In the genomic region with DNA sequence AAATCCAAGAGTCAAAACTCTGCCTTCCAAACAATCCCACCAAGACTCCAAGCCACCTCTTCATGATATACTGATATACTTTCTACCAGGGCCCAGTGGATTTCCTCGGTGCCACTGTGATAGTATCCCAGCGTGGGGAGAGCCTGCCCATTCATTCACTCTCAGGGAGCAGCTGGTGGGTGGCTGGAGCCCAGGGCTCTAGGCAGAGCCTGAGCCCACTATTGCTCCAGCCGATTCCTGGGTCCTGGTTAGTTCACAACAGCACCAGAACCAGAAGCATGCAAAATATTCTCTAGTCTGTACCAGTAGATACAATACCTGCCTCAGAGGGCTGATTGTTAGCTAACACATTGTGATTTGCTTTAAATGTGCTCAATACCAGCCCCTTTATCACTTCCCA, we compare ENCODE assay signal across 8 cellular contexts. TPM values are rescaled to one million over a fixed set of nuclear protein-coding genes. Genes with fewer than 3 reads are reported as not detected.
DNase-seq lines count a peak whose midpoint lies in the region; ATAC-seq and TF ChIP-seq lines count a peak whose summit lies in the region.

No MANE protein-coding gene starts in this region.

- H3K9ac ChIP-seq in HCT116 (ENCODE audit: low read length) = peak overlapping the region; percentile 77
- H3K9ac ChIP-seq in smooth muscle cell (ENCODE audit: low read depth) = peak overlapping the region; percentile 83

- H4K20me1 ChIP-seq in HCT116 (ENCODE audit: insufficient read depth) (no peaks in the 10 kb centered on the region), smooth muscle cell (ENCODE audit: low read depth) (peaks cover 5% of the 10 kb centered on the region)

- H3K9me3 ChIP-seq in HCT116 (ENCODE audit: control insufficient read depth in 1 of 2, insufficient read depth in 1 of 2, low read depth in 1 of 2, low read length in 2 of 2) (no peaks in the 10 kb centered on the region), smooth muscle cell (replicated peaks; ENCODE audit: low read depth) (no peaks in the 10 kb centered on the region)

- peaks cover 8% of the 10 kb centered on the region for H3K9me3 Mint-ChIP-seq in glutamatergic neuron (ENCODE audit: unreplicated experiment)

- peaks cover 11 to 25% of the 10 kb centered on the region in 2 experiments for H3K4me1 ChIP-seq in HCT116 (ENCODE audit: control insufficient read depth in 1 of 2, insufficient read depth in 2 of 2, low read length in 2 of 2)
- H3K4me1 ChIP-seq in smooth muscle cell (ENCODE audit: low read depth) = peaks cover 34% of the 10 kb centered on the region

- TF ChIP-seq RAD21 in HCT116 (IDR thresholded peaks at IDR 0.05; ENCODE audit: low read depth) = no peak

- no peak overlapping the region for H3K27ac Mint-ChIP-seq in glutamatergic neuron (ENCODE audit: unreplicated experiment)

- TF ChIP-seq CTCF in HCT116 (IDR thresholded peaks at IDR 0.05 in 2 of 3, conservative IDR thresholded peaks at IDR 0.05 in 1 of 3; ENCODE audit: borderline replicate concordance in 1 of 3, insufficient read depth in 1 of 3, low read depth in 2 of 3, low read length in 2 of 3) (no peak), VCaP (conservative IDR thresholded peaks at IDR 0.05) (no peak), glutamatergic neuron (IDR thresholded peaks at IDR 0.05; ENCODE audit: partially characterized antibody, unreplicated experiment) (no peak), smooth muscle cell (IDR thresholded peaks at IDR 0.05; ENCODE audit: borderline replicate concordance, insufficient read depth, poor library complexity, severe bottlenecking) (no peak)

- peaks cover 9% of the 10 kb centered on the region for H3K36me3 Mint-ChIP-seq in glutamatergic neuron (ENCODE audit: unreplicated experiment)

- CTCF ChIA-PET in HCT116 (lab: Charles Lee) = no interaction called here

- no peaks in the 10 kb centered on the region for H3K27me3 ChIP-seq in HCT116 (ENCODE audit: insufficient read depth, low read length)
- no peaks in the 10 kb centered on the region for H3K27me3 ChIP-seq in smooth muscle cell (ENCODE audit: low read depth)

- peak overlapping the region; percentile 81 for H3K4me3 Mint-ChIP-seq in glutamatergic neuron (ENCODE audit: unreplicated experiment)

- TSS peak; percentile 47 for BruUV-seq in HCT116 (replicated peaks; lab: Mats Ljungman, UMichigan)

- DNase-seq in HCT116 (ENCODE audit: low read depth, low spot score) (no peak), glutamatergic neuron (no peak), smooth muscle cell (lab: John Stamatoyannopoulos, UW; ENCODE audit: unreplicated experiment) (no peak), OCI-M1 (lab: John Stamatoyannopoulos, UW) (no peak), KG1 (lab: John Stamatoyannopoulos, UW) (no peak), C1 segment of cervical spinal cord (lab: John Stamatoyannopoulos, UW) (no peak)

- H3F3A ChIP-seq in smooth muscle cell (ENCODE audit: low read depth) = peaks cover 43% of the 10 kb centered on the region

- H3K4me3 ChIP-seq in HCT116 (replicated peaks in 1 of 2; ENCODE audit: low read depth in 1 of 2, low read length in 2 of 2) (peak overlapping the region; percentile 64 to 73), smooth muscle cell (peak overlapping the region; percentile 60)

- no peak for ATAC-seq in HCT116
- no peak for ATAC-seq in HG03565 (IDR thresholded peaks at IDR 0.05; ENCODE audit: unreplicated experiment)

- TF ChIP-seq POLR2A in HCT116 (IDR thresholded peaks at IDR 0.05; ENCODE audit: borderline replicate concordance, extremely low read depth, insufficient read depth, insufficient read length) = no peak

- 65% methylated on average over 3 of the region's 3 CpGs for WGBS in smooth muscle cell (ENCODE audit: low lambda C conversion rate)

- peaks cover 11% of the 10 kb centered on the region for H3K27me3 Mint-ChIP-seq in glutamatergic neuron (ENCODE audit: unreplicated experiment)

- peaks cover 7% of the 10 kb centered on the region for H3K4me1 Mint-ChIP-seq in glutamatergic neuron (ENCODE audit: low read depth, unreplicated experiment)

- RAD21 ChIA-PET in HCT116 (lab: Charles Lee; ENCODE audit: low non-redundant PET in 1 of 2, low total read pairs in 2 of 2, uncharacterized antibody in 2 of 2, unreplicated experiment in 2 of 2) = no interaction called here

- H3K79me2 ChIP-seq in HCT116 (ENCODE audit: insufficient read depth, low read length) = peaks cover 3% of the 10 kb centered on the region; the same call in 1 of the 2 replicates
- H3K79me2 ChIP-seq in smooth muscle cell (ENCODE audit: low read depth) = peaks cover 42% of the 10 kb centered on the region

- H3K4me2 ChIP-seq in HCT116 (ENCODE audit: low read length) (peak overlapping the region; percentile 80), smooth muscle cell (peak overlapping the region; percentile 81)

- H3K36me3 ChIP-seq in HCT116 (ENCODE audit: control insufficient read depth in 1 of 2, insufficient read depth in 2 of 2, low read length in 2 of 2) (no peaks in the 10 kb centered on the region), smooth muscle cell (ENCODE audit: low read depth) (no peaks in the 10 kb centered on the region)

- POLR2A ChIA-PET in HCT116 (lab: Charles Lee) = interaction anchor here (1.0 to 2.6 kb wide), 2 partner anchors 10 to 25 kb away, joined by 4 to 8 read pairs; no protein-coding TSS in a partner anchor

- peak overlapping the region; percentile 64; the same call in 1 of the 2 replicates for H3K27ac ChIP-seq in HCT116 (ENCODE audit: low read depth, low read length)
- H3K27ac ChIP-seq in VCaP = peak overlapping the region; percentile 88
- H3K27ac ChIP-seq in smooth muscle cell (ENCODE audit: low read depth) = peak overlapping the region; percentile 98

- H2AFZ ChIP-seq in HCT116 (ENCODE audit: low read depth, low read length, poor library complexity, severe bottlenecking) = no peak overlapping the region
- no peak overlapping the region for H2AFZ ChIP-seq in smooth muscle cell (ENCODE audit: low read depth)

- H3K9me2 ChIP-seq in HCT116 (ENCODE audit: insufficient read depth) = no peaks in the 10 kb centered on the region

- intact Hi-C loops in HCT116 (cut with micrococcal nuclease) = loop anchor here (2.0 kb wide), 1 partner anchor 17 kb away; no protein-coding TSS in a partner anchor

TF ChIP-seq in HCT116, 20 proteins besides CTCF, POLR2A, EP300 and RAD21:
- TF ChIP-seq ZFX (IDR thresholded peaks at IDR 0.05) (no peak), SIN3A (IDR thresholded peaks at IDR 0.05; ENCODE audit: low read depth) (no peak)
- TF ChIP-seq, protein P1, sequence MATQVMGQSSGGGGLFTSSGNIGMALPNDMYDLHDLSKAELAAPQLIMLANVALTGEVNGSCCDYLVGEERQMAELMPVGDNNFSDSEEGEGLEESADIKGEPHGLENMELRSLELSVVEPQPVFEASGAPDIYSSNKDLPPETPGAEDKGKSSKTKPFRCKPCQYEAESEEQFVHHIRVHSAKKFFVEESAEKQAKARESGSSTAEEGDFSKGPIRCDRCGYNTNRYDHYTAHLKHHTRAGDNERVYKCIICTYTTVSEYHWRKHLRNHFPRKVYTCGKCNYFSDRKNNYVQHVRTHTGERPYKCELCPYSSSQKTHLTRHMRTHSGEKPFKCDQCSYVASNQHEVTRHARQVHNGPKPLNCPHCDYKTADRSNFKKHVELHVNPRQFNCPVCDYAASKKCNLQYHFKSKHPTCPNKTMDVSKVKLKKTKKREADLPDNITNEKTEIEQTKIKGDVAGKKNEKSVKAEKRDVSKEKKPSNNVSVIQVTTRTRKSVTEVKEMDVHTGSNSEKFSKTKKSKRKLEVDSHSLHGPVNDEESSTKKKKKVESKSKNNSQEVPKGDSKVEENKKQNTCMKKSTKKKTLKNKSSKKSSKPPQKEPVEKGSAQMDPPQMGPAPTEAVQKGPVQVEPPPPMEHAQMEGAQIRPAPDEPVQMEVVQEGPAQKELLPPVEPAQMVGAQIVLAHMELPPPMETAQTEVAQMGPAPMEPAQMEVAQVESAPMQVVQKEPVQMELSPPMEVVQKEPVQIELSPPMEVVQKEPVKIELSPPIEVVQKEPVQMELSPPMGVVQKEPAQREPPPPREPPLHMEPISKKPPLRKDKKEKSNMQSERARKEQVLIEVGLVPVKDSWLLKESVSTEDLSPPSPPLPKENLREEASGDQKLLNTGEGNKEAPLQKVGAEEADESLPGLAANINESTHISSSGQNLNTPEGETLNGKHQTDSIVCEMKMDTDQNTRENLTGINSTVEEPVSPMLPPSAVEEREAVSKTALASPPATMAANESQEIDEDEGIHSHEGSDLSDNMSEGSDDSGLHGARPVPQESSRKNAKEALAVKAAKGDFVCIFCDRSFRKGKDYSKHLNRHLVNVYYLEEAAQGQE (IDR thresholded peaks at IDR 0.05; ENCODE audit: low read depth) = no peak

RNA-seq across cellular contexts. Expression of a gene that starts 0.8 kb away (rescaled TPM):
- total RNA-seq in HCT116 (2021; ENCODE audit: unreplicated experiment) = 51.7 TPM
- polyA plus RNA-seq in HCT116 (2012) = 77.6 and 98.9 TPM in 2 replicates
- 6.2 TPM for total RNA-seq in glutamatergic neuron (ENCODE audit: unreplicated experiment)
- 317 and 345 TPM in 2 replicates for total RNA-seq in smooth muscle cell
- polyA plus RNA-seq in smooth muscle cell = 202 and 215 TPM in 2 replicates

RNA-seq across cellular contexts. Expression of a gene that starts 32.8 kb away (rescaled TPM):
- 22.8 TPM for total RNA-seq in HCT116 (2021; ENCODE audit: unreplicated experiment)
- 9.8 and 11.3 TPM in 2 replicates for polyA plus RNA-seq in HCT116 (2012)
- total RNA-seq in glutamatergic neuron (ENCODE audit: unreplicated experiment) = 124 TPM
- 52.3 and 60.1 TPM in 2 replicates for total RNA-seq in smooth muscle cell
- polyA plus RNA-seq in smooth muscle cell = 65.2 and 71.1 TPM in 2 replicates

RNA-seq across cellular contexts. Expression of a gene that starts 37.1 kb away (rescaled TPM):
- 22.1 TPM for total RNA-seq in HCT116 (2021; ENCODE audit: unreplicated experiment)
- polyA plus RNA-seq in HCT116 (2012) = 26.5 and 33.4 TPM in 2 replicates
- 18.5 TPM for total RNA-seq in glutamatergic neuron (ENCODE audit: unreplicated experiment)
- total RNA-seq in smooth muscle cell = 87.8 and 130 TPM in 2 replicates
- polyA plus RNA-seq in smooth muscle cell = 340 and 343 TPM in 2 replicates
